Comparison of ENCODE assay signal across 12 cellular contexts in the genomic region with DNA sequence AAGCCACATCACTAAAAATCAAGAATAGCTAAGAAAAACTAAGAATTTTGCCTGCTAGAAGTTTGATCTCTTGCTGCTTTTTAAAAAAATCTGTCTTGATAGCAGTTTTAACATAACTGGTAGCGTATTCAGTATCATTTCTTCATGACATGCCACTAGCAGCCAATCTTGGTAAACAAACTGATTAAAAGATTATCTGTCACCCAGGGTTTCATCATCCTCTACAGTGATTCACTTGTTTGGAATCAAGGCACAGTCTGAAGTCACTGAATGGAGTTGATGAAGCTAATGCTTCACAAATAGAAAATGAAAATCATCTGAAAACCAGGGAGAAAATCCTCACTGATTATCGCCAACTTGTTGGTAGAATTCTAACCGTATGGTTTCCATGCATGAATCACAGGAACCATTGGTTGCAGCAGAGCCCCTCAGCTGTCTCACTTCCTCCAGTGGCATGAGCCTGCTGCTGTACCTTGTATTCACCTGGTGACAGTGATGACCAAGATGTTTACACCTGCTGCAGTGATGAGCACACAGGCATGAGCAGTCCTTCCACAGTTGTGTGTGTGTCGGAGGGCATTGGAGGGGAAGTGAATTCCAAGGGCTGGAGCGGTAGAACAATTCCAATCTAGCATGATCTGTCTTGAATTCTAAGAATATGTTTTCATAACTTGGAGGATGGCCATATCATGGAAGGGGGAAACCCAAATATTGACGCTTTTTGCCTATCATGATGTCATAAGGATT.
DNase-seq lines count a peak whose midpoint lies in the region; ATAC-seq and TF ChIP-seq lines count a peak whose summit lies in the region.
"Had no signal": no experiment of that assay in that cellular context is flagged by ENCODE, and none has a peak within 500 bp of the region (broad histone marks: within the 10 kb centered on the region; RNA-seq: fewer than 3 reads in every experiment).

No MANE protein-coding gene starts in this region.

- no peak overlapping the region for H3K4me2 ChIP-seq in mesendoderm (ENCODE audit: low read length)

- no peaks in the 10 kb centered on the region for H3K79me2 ChIP-seq in mesendoderm (ENCODE audit: control insufficient read depth, insufficient read depth, low read length)

- H3K27me3 Mint-ChIP-seq in naive thymus-derived CD8-positive, alpha-beta T cell: no peaks in the 10 kb centered on the region
- H3K27me3 Mint-ChIP-seq in effector memory CD8-positive, alpha-beta T cell: no peaks in the 10 kb centered on the region
- H3K27me3 Mint-ChIP-seq: activated naive CD8-positive, alpha-beta T cell had no signal

- WGBS in mesendoderm (ENCODE audit: extremely low coverage, insufficient coverage, low lambda C conversion rate): no CpG with 5 or more reads among the region's 6 CpGs

- TF ChIP-seq CTCF in AG09309 (IDR thresholded peaks at IDR 0.05; ENCODE audit: control insufficient read depth, insufficient read depth, low read depth, low read length, missing control alignments): no peak
- no peak for TF ChIP-seq CTCF in brain microvascular endothelial cell (IDR thresholded peaks at IDR 0.05; ENCODE audit: low read depth, low read length, missing control alignments)

- no peak overlapping the region for H3K4me3 ChIP-seq in AG09309 (ENCODE audit: control insufficient read depth, low read depth, low read length)
- H3K4me3 ChIP-seq in brain microvascular endothelial cell (ENCODE audit: low read depth, low read length): no peak overlapping the region
- no peak overlapping the region for H3K4me3 ChIP-seq in mesendoderm (ENCODE audit: low read length)
- H3K4me3 ChIP-seq: tibial nerve had no signal

- in situ Hi-C loops in brain microvascular endothelial cell (cut with HindIII; ENCODE audit: low pct_ligation_motif_present, low sequenced_read_pairs): no loop called here

- H3K4me1 ChIP-seq in mesendoderm (ENCODE audit: control insufficient read depth, low read depth, low read length): no peaks in the 10 kb centered on the region

- ATAC-seq in naive thymus-derived CD8-positive, alpha-beta T cell: no peak
- no peak for ATAC-seq in effector memory CD8-positive, alpha-beta T cell (replicated peaks)

- peaks cover 0 to 6% (median 0%) of the 10 kb centered on the region in 3 donors for H3K36me3 Mint-ChIP-seq in naive thymus-derived CD8-positive, alpha-beta T cell
- H3K36me3 Mint-ChIP-seq in effector memory CD8-positive, alpha-beta T cell (ENCODE audit: insufficient read depth): no peaks in the 10 kb centered on the region

- H3K27me3 ChIP-seq in brain microvascular endothelial cell (replicated peaks) (no peaks in the 10 kb centered on the region), mesendoderm (ENCODE audit: insufficient read depth, low read length, poor library complexity) (no peaks in the 10 kb centered on the region)
- H3K27me3 ChIP-seq: tibial nerve had no signal

- no peak overlapping the region for H3K4me3 Mint-ChIP-seq in naive thymus-derived CD8-positive, alpha-beta T cell
- no peak overlapping the region for H3K4me3 Mint-ChIP-seq in effector memory CD8-positive, alpha-beta T cell
- H3K4me3 Mint-ChIP-seq: activated naive CD8-positive, alpha-beta T cell had no signal

- H2AK5ac ChIP-seq in mesendoderm (ENCODE audit: low read length): no peak overlapping the region

- no peak overlapping the region for H4K5ac ChIP-seq in mesendoderm (ENCODE audit: low read length)

- no peak overlapping the region for H2BK120ac ChIP-seq in mesendoderm (ENCODE audit: low read depth, low read length)

- no peak overlapping the region for H3K18ac ChIP-seq in mesendoderm (ENCODE audit: low read length)

- no peak overlapping the region for H3K9ac ChIP-seq in mesendoderm (ENCODE audit: low read length)

- H3K27ac ChIP-seq in brain microvascular endothelial cell (peak overlapping the region; percentile 79), mesendoderm (ENCODE audit: low read depth, low read length) (no peak overlapping the region)
- H3K27ac ChIP-seq: tibial nerve had no signal

- no peak overlapping the region for H3K4ac ChIP-seq in mesendoderm (ENCODE audit: low read depth, low read length)

- H2BK5ac ChIP-seq in mesendoderm (ENCODE audit: low read length): no peak overlapping the region

- no peak overlapping the region for H3K56ac ChIP-seq in mesendoderm (ENCODE audit: low read length)

- no peaks in the 10 kb centered on the region for H3K9me3 Mint-ChIP-seq in naive thymus-derived CD8-positive, alpha-beta T cell
- H3K9me3 Mint-ChIP-seq in effector memory CD8-positive, alpha-beta T cell: no peaks in the 10 kb centered on the region

- DNase-seq in AG09309 (ENCODE audit: low read depth) (peak; percentile 64), HPDE6-E6E7 (ENCODE audit: extremely low spot score) (peak; percentile 26), brain microvascular endothelial cell (peak; percentile 77), mesendoderm (peak; percentile 69), NCI-H146 treated with DMSO at 0.1 percent for 48 hours (lab: John Stamatoyannopoulos, UW; ENCODE audit: unreplicated experiment) (no peak), GF-D8 (lab: John Stamatoyannopoulos, UW) (no peak)
- no peak for DNase-seq in naive thymus-derived CD8-positive, alpha-beta T cell
- DNase-seq in effector memory CD8-positive, alpha-beta T cell: no peak
- DNase-seq: activated CD4-positive, CD25-positive, alpha-beta regulatory T cell treated with anti-CD3 and anti-CD28 coated beads, Interleukin-2, amount 50 U/mL, for 72 hours; hippocampal formation had no signal

- no peak overlapping the region for H3K23ac ChIP-seq in mesendoderm (ENCODE audit: low read length)

- H2BK15ac ChIP-seq in mesendoderm (replicated peaks; ENCODE audit: low read depth): no peak overlapping the region

- peaks cover 2 to 19% (median 5%) of the 10 kb centered on the region in 4 donors for H3K4me1 Mint-ChIP-seq in naive thymus-derived CD8-positive, alpha-beta T cell
- H3K4me1 Mint-ChIP-seq in effector memory CD8-positive, alpha-beta T cell (ENCODE audit: low read depth in 2 of 2): no peaks in the 10 kb centered on the region

- POLR2A ChIA-PET in naive thymus-derived CD8-positive, alpha-beta T cell (lab: Charles Lee): no interaction called here

- H3K36me3 ChIP-seq in brain microvascular endothelial cell (replicated peaks) (no peaks in the 10 kb centered on the region), mesendoderm (ENCODE audit: control insufficient read depth, insufficient read depth, low read length) (no peaks in the 10 kb centered on the region)
- H3K36me3 ChIP-seq: tibial nerve had no signal

- no peak overlapping the region for H3K27ac Mint-ChIP-seq in naive thymus-derived CD8-positive, alpha-beta T cell
- H3K27ac Mint-ChIP-seq in effector memory CD8-positive, alpha-beta T cell: no peak overlapping the region
- H3K27ac Mint-ChIP-seq: activated naive CD8-positive, alpha-beta T cell had no signal

- no peak overlapping the region for H4K8ac ChIP-seq in mesendoderm (ENCODE audit: low read depth, low read length)

- H3K79me1 ChIP-seq in mesendoderm (ENCODE audit: low read length): no peaks in the 10 kb centered on the region

Comparison
In these comparisons a context has a peak if more than half of its experiments do, and no peak if none do; other contexts are left out.
1. DNase-seq: peak in AG09309 (single experiment), HPDE6-E6E7 (single experiment), brain microvascular endothelial cell (single experiment) and mesendoderm (single experiment); none in naive thymus-derived CD8-positive, alpha-beta T cell (0 of 10), NCI-H146 treated with DMSO at 0.1 percent for 48 hours (single experiment), effector memory CD8-positive, alpha-beta T cell (0 of 3) and GF-D8 (single experiment).